In genomic region chr11:26331911-26332571, GRCh38 we compare ENCODE assay signal across 8 cellular contexts. TPM values are rescaled to one million over a fixed set of nuclear protein-coding genes. Genes with fewer than 3 reads are reported as not detected.
DNase-seq lines count a peak whose midpoint lies in the region; ATAC-seq, FAIRE-seq and TF ChIP-seq lines count a peak whose summit lies in the region.

Gene ANO3 (plus strand): TSS chr11:26332130. CDS start chr11:26332276, 146 bp downstream.

- H3K9ac ChIP-seq in OCI-LY3 (ENCODE audit: low read length): no peak within 1 kb of the TSS
- H3K9ac ChIP-seq in H1 (replicated peaks in 1 of 4; ENCODE audit: extremely low read depth in 1 of 4, low read depth in 3 of 4, low read length in 3 of 4): peak within 1 kb of the TSS in 1 of 4 experiments; percentile 18; a peak in 1 of 7 replicates
- peak within 1 kb of the TSS; percentile 6 for H3K9ac ChIP-seq in mesenchymal stem cell (ENCODE audit: low read length)

- H3K4ac ChIP-seq in H1 (replicated peaks; ENCODE audit: insufficient read length, low read depth, low read length) (no peak within 1 kb of the TSS), mesenchymal stem cell (ENCODE audit: low read depth in 1 of 2, low read length in 2 of 2) (no peak within 1 kb of the TSS)

- H4K91ac ChIP-seq in H1 (replicated peaks; ENCODE audit: insufficient read length, low read length) (no peak within 1 kb of the TSS), mesenchymal stem cell (ENCODE audit: low read length) (no peak within 1 kb of the TSS)

- DNase-seq in GM06990 (ENCODE audit: extremely low read depth, insufficient read length) (peak; percentile 29), HS-27A (ENCODE audit: low read depth) (peak; percentile 33), H1 (ENCODE audit: low read depth in 1 of 2, low spot score in 2 of 2) (peak; percentile 88 to 97), mesenchymal stem cell (peak; percentile 83), LoVo (ENCODE audit: low spot score) (no peak)

- H3K4me3 ChIP-seq in GM06990 (replicated peaks; ENCODE audit: low read depth, low read length) (no peak within 1 kb of the TSS), OCI-LY3 (ENCODE audit: low read length) (peak within 1 kb of the TSS; percentile 71), H1 (ENCODE audit: extremely low read depth in 1 of 4, insufficient read depth in 2 of 4, low read depth in 3 of 4, low read length in 4 of 4) (peak within 1 kb of the TSS; percentile 26 to 57 (median 36); a peak in 7 of 8 replicates), mesenchymal stem cell (ENCODE audit: insufficient read depth in 1 of 2, low read depth in 1 of 2, low read length in 2 of 2) (peak within 1 kb of the TSS; percentile 49 to 78), urinary bladder (ENCODE audit: low read depth, low read length) (peak within 1 kb of the TSS; percentile 15)

- TF ChIP-seq CTCF in GM06990 (IDR thresholded peaks at IDR 0.05; ENCODE audit: insufficient read depth, low read length, poor library complexity, severe bottlenecking) (peak; percentile 8), OCI-LY3 (IDR thresholded peaks at IDR 0.05; ENCODE audit: low read depth, low read length) (peak; percentile 42), H1 (IDR thresholded peaks at IDR 0.05; ENCODE audit: control extremely low read depth in 1 of 3, insufficient read depth in 1 of 3, low read depth in 1 of 3, low read length in 3 of 3) (peak; percentile 66 to 81 (median 78))

- CTCF ChIA-PET in H1 (lab: Charles Lee; ENCODE audit: partially characterized antibody): interaction anchor here (0.5 to 2.8 kb wide), 10 partner anchors 9 to 192 kb away, joined by 3 to 9 read pairs (median 3); no protein-coding TSS in a partner anchor

- H4K20me1 ChIP-seq in OCI-LY3 (ENCODE audit: insufficient read depth, low read length): no peaks in the 10 kb centered on the region
- H4K20me1 ChIP-seq in H1 (replicated peaks in 1 of 2; ENCODE audit: control insufficient read depth in 1 of 2, insufficient read depth in 2 of 2, low read length in 2 of 2): no peaks in the 10 kb centered on the region

- H3K56ac ChIP-seq in H1 (replicated peaks; ENCODE audit: insufficient read length, low read depth, low read length): no peak within 1 kb of the TSS

- H3K23me2 ChIP-seq in H1 (ENCODE audit: low read depth, low read length): no peaks in the 10 kb centered on the region

- no peaks in the 10 kb centered on the region for H3K36me3 ChIP-seq in GM06990 (ENCODE audit: control insufficient read depth, insufficient read depth, low read length)
- no peaks in the 10 kb centered on the region for H3K36me3 ChIP-seq in OCI-LY3 (replicated peaks; ENCODE audit: low read depth, low read length)
- no peaks in the 10 kb centered on the region for H3K36me3 ChIP-seq in H1 (ENCODE audit: control insufficient read depth in 2 of 4, insufficient read depth in 4 of 4, low read length in 3 of 4)
- H3K36me3 ChIP-seq in mesenchymal stem cell (ENCODE audit: control insufficient read depth in 1 of 2, insufficient read depth in 2 of 2, low read depth in 1 of 2, low read length in 2 of 2): no peaks in the 10 kb centered on the region
- H3K36me3 ChIP-seq in urinary bladder (ENCODE audit: insufficient read depth): no peaks in the 10 kb centered on the region

- FAIRE-seq in H1 (lab: Jason Lieb, UNC): peak; percentile 82

- H3K4me1 ChIP-seq in OCI-LY3 (ENCODE audit: low read length) (no peaks in the 10 kb centered on the region), H1 (replicated peaks in 1 of 4; ENCODE audit: control insufficient read depth in 3 of 4, insufficient read depth in 4 of 4, low read length in 3 of 4) (peaks cover 0 to 7% (median 3%) of the 10 kb centered on the region in 4 experiments; a peak in 3 of 7 replicates), mesenchymal stem cell (ENCODE audit: control insufficient read depth, insufficient read depth, low read depth, low read length) (peaks cover 5% of the 10 kb centered on the region), urinary bladder (ENCODE audit: insufficient read depth) (no peaks in the 10 kb centered on the region)

- H2BK20ac ChIP-seq in H1 (ENCODE audit: low read length): no peak within 1 kb of the TSS

- H2BK12ac ChIP-seq in H1 (ENCODE audit: low read depth, low read length) (no peak within 1 kb of the TSS), mesenchymal stem cell (ENCODE audit: low read length in 2 of 2) (no peak within 1 kb of the TSS)

- H4K8ac ChIP-seq in H1 (ENCODE audit: extremely low read depth, insufficient read depth, low read length) (peak within 1 kb of the TSS; percentile 22; the same call in 1 of the 2 replicates), mesenchymal stem cell (ENCODE audit: low read length) (no peak within 1 kb of the TSS)

- no peak within 1 kb of the TSS for H2BK120ac ChIP-seq in H1 (replicated peaks; ENCODE audit: low read depth, low read length)
- H2BK120ac ChIP-seq in mesenchymal stem cell (ENCODE audit: low read depth, low read length): no peak within 1 kb of the TSS

- H3K18ac ChIP-seq in H1 (ENCODE audit: extremely low read depth, low read length) (peak within 1 kb of the TSS; percentile 34; the same call in 1 of the 2 replicates), mesenchymal stem cell (ENCODE audit: low read depth in 1 of 2, low read length in 2 of 2) (peak within 1 kb of the TSS in 1 of 2 experiments; percentile 30)

- no peak within 1 kb of the TSS for H2AFZ ChIP-seq in OCI-LY3 (ENCODE audit: low read depth, low read length)
- H2AFZ ChIP-seq in H1 (ENCODE audit: low read length): peak within 1 kb of the TSS; percentile 86
- H2AFZ ChIP-seq in mesenchymal stem cell (ENCODE audit: low read depth, low read length): no peak within 1 kb of the TSS

- peak; percentile 31 to 32; a peak in 2 of 3 replicates for TF ChIP-seq EP300 in H1 (IDR thresholded peaks at IDR 0.05; ENCODE audit: borderline replicate concordance in 1 of 2, low read depth in 2 of 2, low read length in 2 of 2)

- ATAC-seq in GM21515 (IDR thresholded peaks at IDR 0.05; ENCODE audit: unreplicated experiment): peak; percentile 90

- no peak within 1 kb of the TSS; the same call in 1 of the 2 replicates for H2BK15ac ChIP-seq in H1 (ENCODE audit: low read length)
- H2BK15ac ChIP-seq in mesenchymal stem cell (ENCODE audit: low read depth, poor library complexity, severe bottlenecking): no peak within 1 kb of the TSS

- H3K14ac ChIP-seq in H1 (ENCODE audit: insufficient read length) (no peak within 1 kb of the TSS), mesenchymal stem cell (ENCODE audit: low read length in 2 of 2) (no peak within 1 kb of the TSS)

- no peak within 1 kb of the TSS for H3K23ac ChIP-seq in H1 (ENCODE audit: insufficient read length)
- H3K23ac ChIP-seq in mesenchymal stem cell (ENCODE audit: low read length in 2 of 2): no peak within 1 kb of the TSS

- H3K27ac ChIP-seq in OCI-LY3 (ENCODE audit: low read length) (no peak within 1 kb of the TSS), H1 (ENCODE audit: low read depth, low read length) (no peak within 1 kb of the TSS), mesenchymal stem cell (ENCODE audit: low read length, poor library complexity, severe bottlenecking) (no peak within 1 kb of the TSS), urinary bladder (ENCODE audit: low read depth) (no peak within 1 kb of the TSS)

- H3K9me3 ChIP-seq in OCI-LY3 (ENCODE audit: insufficient read depth, low read length) (no peaks in the 10 kb centered on the region), H1 (ENCODE audit: insufficient read depth in 2 of 2, low read depth in 1 of 2, low read length in 1 of 2) (no peaks in the 10 kb centered on the region), mesenchymal stem cell (ENCODE audit: control insufficient read depth, low read length) (no peaks in the 10 kb centered on the region)

- no peaks in the 10 kb centered on the region for H3K27me3 ChIP-seq in GM06990 (replicated peaks; ENCODE audit: control insufficient read depth, insufficient read depth, low read length)
- peaks cover 10% of the 10 kb centered on the region; the same call in 1 of the 2 replicates for H3K27me3 ChIP-seq in OCI-LY3 (ENCODE audit: low read depth, low read length)
- H3K27me3 ChIP-seq in H1 (replicated peaks in 1 of 4; ENCODE audit: control insufficient read depth in 3 of 4, extremely low read depth in 1 of 4, insufficient read depth in 3 of 4, low read length in 3 of 4): no peaks in the 10 kb centered on the region
- peaks cover 3 to 19% of the 10 kb centered on the region in 2 experiments for H3K27me3 ChIP-seq in mesenchymal stem cell (ENCODE audit: control insufficient read depth in 1 of 2, insufficient read depth in 1 of 2, low read length in 2 of 2)

- H2BK5ac ChIP-seq in H1 (ENCODE audit: low read depth, low read length) (no peak within 1 kb of the TSS), mesenchymal stem cell (ENCODE audit: low read depth, low read length, poor library complexity, severe bottlenecking) (no peak within 1 kb of the TSS)

- 10% methylated on average over 27 of the region's 36 CpGs; no CpG with 5 or more reads in 1 of the 2 experiments for WGBS in H1 (ENCODE audit: extremely low coverage in 1 of 2, insufficient coverage in 1 of 2, insufficient read length in 1 of 2, insufficient replicate concordance in 2 of 2, low coverage in 1 of 2, low lambda C conversion rate in 2 of 2, missing lambda C conversion rate in 1 of 2), 2 experiments
- WGBS in mesenchymal stem cell: 7% methylated on average over 33 of the region's 36 CpGs
- 2% methylated on average over 36 of the region's 36 CpGs for WGBS in urinary bladder

- H2AK5ac ChIP-seq in H1 (ENCODE audit: low read depth, low read length): no peak within 1 kb of the TSS
- no peak within 1 kb of the TSS for H2AK5ac ChIP-seq in mesenchymal stem cell (ENCODE audit: low read length, severe bottlenecking)

- TF ChIP-seq RAD21 in H1 (IDR thresholded peaks at IDR 0.05 in 1 of 2, conservative IDR thresholded peaks at IDR 0.05 in 1 of 2; ENCODE audit: low read depth in 2 of 2, low read length in 2 of 2): peak; percentile 62 to 66

- POLR2A ChIA-PET in H1 (lab: Charles Lee; ENCODE audit: partially characterized antibody): interaction anchor here (1.4 kb wide), 1 partner anchor 13 kb away, joined by 3 read pairs; no protein-coding TSS in a partner anchor

- H4K5ac ChIP-seq in H1 (ENCODE audit: insufficient read length, low read depth, low read length): no peak within 1 kb of the TSS

- no peaks in the 10 kb centered on the region for H3K79me1 ChIP-seq in H1 (ENCODE audit: low read depth, low read length)
- no peaks in the 10 kb centered on the region for H3K79me1 ChIP-seq in mesenchymal stem cell (replicated peaks; ENCODE audit: low read length, poor library complexity, severe bottlenecking)

- H3K4me2 ChIP-seq in OCI-LY3 (ENCODE audit: low read length) (peak within 1 kb of the TSS; percentile 73), H1 (ENCODE audit: insufficient read depth in 1 of 2, low read depth in 2 of 2, low read length in 2 of 2) (peak within 1 kb of the TSS; percentile 68 to 82), mesenchymal stem cell (ENCODE audit: low read length, poor library complexity, severe bottlenecking) (peak within 1 kb of the TSS; percentile 83)

- H3K79me2 ChIP-seq in OCI-LY3 (ENCODE audit: low read length): no peaks in the 10 kb centered on the region
- no peaks in the 10 kb centered on the region for H3K79me2 ChIP-seq in H1 (ENCODE audit: control insufficient read depth in 1 of 2, insufficient read depth in 2 of 2, low read length in 2 of 2)

- TF ChIP-seq POLR2A in H1 (IDR thresholded peaks at IDR 0.05; ENCODE audit: control extremely low read depth in 1 of 2, low read depth in 2 of 2, low read length in 2 of 2): no peak

RNA-seq across cellular contexts. Expression of gene ANO3, which starts in this region (rescaled TPM):
- not detected in 2 replicates for total RNA-seq in H1 (2021; fragmentation: NEBNext Ultra II Directional; extraction: Animal tissue kit (Norgen Biotek cat#: 25700))
- not detected in 2 replicates for polyA plus RNA-seq in H1 (2011; rRNA removed)
- 0.01 TPM for polyA plus RNA-seq in H1 (2011; cell fraction: cytosol; rRNA removed)
- polyA plus RNA-seq in H1 (2011; cell fraction: nucleus; rRNA removed): 0.01 TPM
- 0.03 TPM in 1 of 4 replicates, not detected in the others for polyA plus RNA-seq in H1 (2012, experiment 1 of 2)
- polyA plus RNA-seq in H1 (2012, experiment 2 of 2): not detected
- polyA plus RNA-seq in H1 (2013, experiment 1 of 2): 0.04 TPM
- 0.02 TPM for polyA plus RNA-seq in H1 (2013, experiment 2 of 2)
- polyA minus RNA-seq in H1 (2011; rRNA and poly(A)+ RNA removed): 0.06 and 0.15 TPM in 2 replicates
- polyA minus RNA-seq in H1 (2011; cell fraction: cytosol; rRNA and poly(A)+ RNA removed): not detected
- polyA minus RNA-seq in H1 (2011; cell fraction: nucleus; rRNA and poly(A)+ RNA removed): not detected
- polyA plus RNA-seq in mesenchymal stem cell (2013, experiment 1 of 2): 0.06 TPM
- 0.07 TPM for polyA plus RNA-seq in mesenchymal stem cell (2013, experiment 2 of 2)
- total RNA-seq in urinary bladder: 1.2 TPM
- polyA plus RNA-seq in urinary bladder: 0.14 TPM

Comparison
In these comparisons a context has a peak if more than half of its experiments do, and no peak if none do; other contexts are left out.
1. Peak in DNase-seq, H3K4me3 ChIP-seq and H3K4me2 ChIP-seq in H1; RNA of the gene not detected or under 1 TPM.
2. CTCF ChIP-seq: peak in every context shown above with its lines; median percentile 78 in H1; 42 in OCI-LY3; 8 in GM06990.